Comparison of ENCODE assay signal across 20 cellular contexts in genomic region chr6:123636282-123636681, GRCh38. TPM values are rescaled to one million over a fixed set of nuclear protein-coding genes. Genes with fewer than 3 reads are reported as not detected.
"Had no signal": no experiment of that assay in that cellular context is flagged by ENCODE, and none has a peak within 500 bp of the region (broad histone marks: within the 10 kb centered on the region; RNA-seq: fewer than 3 reads in every experiment).

No MANE protein-coding gene starts in this region.

- H3K4me1 ChIP-seq: colonic mucosa, esophagus squamous epithelium, spleen had no signal

- H3K4me1 Mint-ChIP-seq: activated CD4-positive, alpha-beta T cell treated with anti-CD3 and anti-CD28 coated beads for 36 hours; activated CD8-positive, alpha-beta memory T cell treated with anti-CD3 and anti-CD28 coated beads, Interleukin-2, amount 10 ng/mL, durations not matched to agents 7 days and 5 days; immature natural killer cell; naive B cell; stimulated activated naive CD8-positive, alpha-beta T cell treated with anti-CD3 and anti-CD28 coated beads, Interleukin-15, amount 100 ng/mL, for 72 hours; T-helper 17 cell had no signal

- H3K27ac ChIP-seq: colonic mucosa, esophagus squamous epithelium, spleen had no signal

- H3K9me3 Mint-ChIP-seq: activated naive CD4-positive, alpha-beta T cell treated with anti-CD3 and anti-CD28 coated beads, Interleukin-2, amount 50 U/mL, for 72 hours; activated T-cell treated with anti-CD3 and anti-CD28 coated beads, Interleukin-2, amount 50 U/mL, for 24 hours; stimulated activated naive CD8-positive, alpha-beta T cell treated with anti-CD3 and anti-CD28 coated beads, Interleukin-15, amount 100 ng/mL, for 72 hours had no signal

- ATAC-seq: activated CD4-positive, alpha-beta T cell treated with anti-CD3 and anti-CD28 coated beads for 36 hours; activated CD8-positive, alpha-beta memory T cell treated with anti-CD3 and anti-CD28 coated beads, Interleukin-2, amount 10 ng/mL, durations not matched to agents 7 days and 5 days; activated naive CD4-positive, alpha-beta T cell treated with anti-CD3 and anti-CD28 coated beads, Interleukin-2, amount 50 U/mL, for 72 hours; stimulated activated naive CD8-positive, alpha-beta T cell treated with anti-CD3 and anti-CD28 coated beads, Interleukin-15, amount 100 ng/mL, for 72 hours; T-helper 17 cell had no signal

- H3K36me3 ChIP-seq: colonic mucosa, esophagus squamous epithelium, spleen had no signal

- H3K27me3 ChIP-seq: colonic mucosa, esophagus squamous epithelium, spleen, testis had no signal

- H3K36me3 Mint-ChIP-seq: activated CD4-positive, alpha-beta memory T cell treated with anti-CD3 and anti-CD28 coated beads for 36 hours; activated CD8-positive, alpha-beta memory T cell treated with anti-CD3 and anti-CD28 coated beads, Interleukin-2, amount 10 ng/mL, durations not matched to agents 7 days and 5 days; activated naive CD4-positive, alpha-beta T cell treated with anti-CD3 and anti-CD28 coated beads, Interleukin-2, amount 50 U/mL, for 72 hours; immature natural killer cell; naive B cell had no signal

- H3K27ac Mint-ChIP-seq: activated CD4-positive, alpha-beta memory T cell treated with anti-CD3 and anti-CD28 coated beads for 36 hours; activated CD4-positive, alpha-beta T cell treated with anti-CD3 and anti-CD28 coated beads for 36 hours; activated CD8-positive, alpha-beta memory T cell treated with anti-CD3 and anti-CD28 coated beads, Interleukin-2, amount 10 ng/mL, durations not matched to agents 7 days and 5 days; activated naive CD4-positive, alpha-beta T cell treated with anti-CD3 and anti-CD28 coated beads, Interleukin-2, amount 50 U/mL, for 72 hours; activated T-cell treated with anti-CD3 and anti-CD28 coated beads, Interleukin-2, amount 50 U/mL, for 24 hours; immature natural killer cell; naive B cell; stimulated activated naive CD8-positive, alpha-beta T cell treated with anti-CD3 and anti-CD28 coated beads, Interleukin-15, amount 100 ng/mL, for 72 hours; T-helper 17 cell had no signal

- H3K27me3 Mint-ChIP-seq: activated CD4-positive, alpha-beta memory T cell treated with anti-CD3 and anti-CD28 coated beads for 36 hours; activated CD4-positive, alpha-beta T cell treated with anti-CD3 and anti-CD28 coated beads for 36 hours; activated CD8-positive, alpha-beta memory T cell treated with anti-CD3 and anti-CD28 coated beads, Interleukin-2, amount 10 ng/mL, durations not matched to agents 7 days and 5 days; activated T-cell treated with anti-CD3 and anti-CD28 coated beads, Interleukin-2, amount 50 U/mL, for 24 hours; naive B cell; stimulated activated naive CD8-positive, alpha-beta T cell treated with anti-CD3 and anti-CD28 coated beads, Interleukin-15, amount 100 ng/mL, for 72 hours; T-helper 17 cell had no signal

- H3K4me3 ChIP-seq: colonic mucosa, esophagus squamous epithelium, lung, spleen had no signal

- H3K4me3 Mint-ChIP-seq: activated CD4-positive, alpha-beta memory T cell treated with anti-CD3 and anti-CD28 coated beads for 36 hours; activated CD4-positive, alpha-beta T cell treated with anti-CD3 and anti-CD28 coated beads for 36 hours; activated CD8-positive, alpha-beta memory T cell treated with anti-CD3 and anti-CD28 coated beads, Interleukin-2, amount 10 ng/mL, durations not matched to agents 7 days and 5 days; activated T-cell treated with anti-CD3 and anti-CD28 coated beads, Interleukin-2, amount 50 U/mL, for 24 hours; immature natural killer cell; naive B cell; stimulated activated naive CD8-positive, alpha-beta T cell treated with anti-CD3 and anti-CD28 coated beads, Interleukin-15, amount 100 ng/mL, for 72 hours; T-helper 17 cell had no signal

- DNase-seq: activated CD4-positive, alpha-beta memory T cell treated with anti-CD3 and anti-CD28 coated beads for 36 hours; activated CD4-positive, alpha-beta T cell treated with anti-CD3 and anti-CD28 coated beads for 36 hours; activated CD8-positive, alpha-beta memory T cell treated with anti-CD3 and anti-CD28 coated beads, Interleukin-2, amount 10 ng/mL, durations not matched to agents 7 days and 5 days; activated effector memory CD4-positive, alpha-beta T cell treated with Interleukin-2 at 50 U/mL for 16 hours; activated T-cell treated with anti-CD3 and anti-CD28 coated beads, Interleukin-2, amount 50 U/mL, for 24 hours; central memory CD4-positive, alpha-beta T cell; colonic mucosa; esophagus squamous epithelium; immature natural killer cell; midbrain; naive B cell; nucleus accumbens; posterior cingulate gyrus; spleen; stimulated activated naive CD8-positive, alpha-beta T cell treated with anti-CD3 and anti-CD28 coated beads, Interleukin-15, amount 100 ng/mL, for 72 hours; T-helper 17 cell; testis had no signal

- H3K9me3 ChIP-seq: colonic mucosa, esophagus squamous epithelium, spleen, testis had no signal

RNA-seq across cellular contexts. Expression of gene TRDN, which starts 0.5 kb away (rescaled TPM):
- total RNA-seq: activated CD4-positive, alpha-beta memory T cell treated with anti-CD3 and anti-CD28 coated beads for 36 hours; activated CD4-positive, alpha-beta T cell treated with anti-CD3 and anti-CD28 coated beads for 36 hours; activated CD8-positive, alpha-beta memory T cell treated with anti-CD3 and anti-CD28 coated beads, Interleukin-2, amount 10 ng/mL, durations not matched to agents 7 days and 5 days; activated naive CD4-positive, alpha-beta T cell treated with anti-CD3 and anti-CD28 coated beads, Interleukin-2, amount 50 U/mL, for 72 hours; colonic mucosa; esophagus squamous epithelium; fibroblast of villous mesenchyme; spleen; T-helper 17 cell had no signal
